In genomic region chr7:27784399-27785053, GRCh38 we compare ENCODE assay signal across 8 cellular contexts. TPM values are rescaled to one million over a fixed set of nuclear protein-coding genes. Genes with fewer than 3 reads are reported as not detected.
DNase-seq lines count a peak whose midpoint lies in the region; ATAC-seq and TF ChIP-seq lines count a peak whose summit lies in the region.

No MANE protein-coding gene starts in this region.

- peak; percentile 96 for TF ChIP-seq CTCF in endothelial cell (IDR thresholded peaks at IDR 0.05; ENCODE audit: unreplicated experiment)
- TF ChIP-seq CTCF in neutrophil (IDR thresholded peaks at IDR 0.05), result peak; percentile 45

- H3K27ac ChIP-seq in neutrophil, result no peak overlapping the region

- ATAC-seq in HG03139 (IDR thresholded peaks at IDR 0.05; ENCODE audit: unreplicated experiment) (no peak), GM21717 (IDR thresholded peaks at IDR 0.05; ENCODE audit: unreplicated experiment) (no peak)

- peaks cover 45% of the 10 kb centered on the region for H3K36me3 ChIP-seq in neutrophil

- H3K36me3 Mint-ChIP-seq in endothelial cell (ENCODE audit: low read depth, unreplicated experiment), result no peaks in the 10 kb centered on the region

- H3K4me1 Mint-ChIP-seq in endothelial cell (ENCODE audit: unreplicated experiment), result no peaks in the 10 kb centered on the region

- H3K9me3 ChIP-seq in neutrophil, result no peaks in the 10 kb centered on the region

- no peaks in the 10 kb centered on the region for H3K27me3 Mint-ChIP-seq in endothelial cell (ENCODE audit: unreplicated experiment)

- no peak overlapping the region for H3K4me3 ChIP-seq in neutrophil (ENCODE audit: low read depth in 1 of 2, low read length in 1 of 2)

- no peaks in the 10 kb centered on the region for H3K4me1 ChIP-seq in neutrophil (ENCODE audit: control insufficient read depth in 1 of 2, insufficient read depth in 1 of 2, low read depth in 1 of 2, low read length in 1 of 2)

- H3K27me3 ChIP-seq in neutrophil, result no peaks in the 10 kb centered on the region

- H3K27ac Mint-ChIP-seq in endothelial cell (ENCODE audit: unreplicated experiment), result no peak overlapping the region

- H3K4me3 Mint-ChIP-seq in endothelial cell (ENCODE audit: unreplicated experiment), result no peak overlapping the region

- H3K9me3 Mint-ChIP-seq in endothelial cell (ENCODE audit: unreplicated experiment), result no peaks in the 10 kb centered on the region

- DNase-seq in NCI-H82 (lab: John Stamatoyannopoulos, UW) (peak; percentile 54), NCI-H82 treated with DMSO at 0.1 percent for 48 hours (lab: John Stamatoyannopoulos, UW; ENCODE audit: unreplicated experiment) (no peak), HUDEP-2 (lab: John Stamatoyannopoulos, UW; ENCODE audit: unreplicated experiment in 76 of 76) (peak in 54 of 76 experiments; percentile 2 to 92 (median 72)), SW480 (ENCODE audit: low spot score) (peak; percentile 77), endothelial cell (ENCODE audit: low spot score) (peak; percentile 39)

RNA-seq across cellular contexts. Expression of gene TAX1BP1, which starts 44.6 kb away (rescaled TPM):
- total RNA-seq in endothelial cell (ENCODE audit: unreplicated experiment), result 124 TPM
